Comparison of ENCODE assay signal across 22 cellular contexts in genomic region chr11:69647761-69648497, GRCh38. TPM values are rescaled to one million over a fixed set of nuclear protein-coding genes. Genes with fewer than 3 reads are reported as not detected.
DNase-seq lines count a peak whose midpoint lies in the region; FAIRE-seq and TF ChIP-seq lines count a peak whose summit lies in the region.
"Had no signal": no experiment of that assay in that cellular context is flagged by ENCODE, and none has a peak within 500 bp of the region (broad histone marks: within the 10 kb centered on the region; RNA-seq: fewer than 3 reads in every experiment).

No MANE protein-coding gene starts in this region.

- H3K27ac Mint-ChIP-seq in Caco-2 (ENCODE audit: unreplicated experiment), result peak overlapping the region; percentile 71
- peak overlapping the region; percentile 7 for H3K27ac Mint-ChIP-seq in osteocyte (ENCODE audit: unreplicated experiment)

- H3K18ac ChIP-seq in H1 (ENCODE audit: extremely low read depth, low read length), result no peak overlapping the region

- peaks cover 24 to 35% of the 10 kb centered on the region in 2 experiments for H4K20me1 ChIP-seq in H1 (replicated peaks in 1 of 2; ENCODE audit: control insufficient read depth in 1 of 2, insufficient read depth in 2 of 2, low read length in 2 of 2)

- peaks cover 1% of the 10 kb centered on the region; the same call in 1 of the 2 replicates for H3K23me2 ChIP-seq in H1 (ENCODE audit: low read depth, low read length)

- H3K4me2 ChIP-seq in H1 (ENCODE audit: insufficient read depth in 1 of 2, low read depth in 2 of 2, low read length in 2 of 2), result no peak overlapping the region

- POLR2A ChIA-PET in Caco-2 (lab: Charles Lee) (no interaction called here), H1 (lab: Charles Lee; ENCODE audit: partially characterized antibody) (interaction anchor here (0.9 to 13.2 kb wide), 6 partner anchors 8 to 57 kb away, joined by 3 to 197 read pairs (median 3); no protein-coding TSS in a partner anchor)

- no peak overlapping the region for H2BK120ac ChIP-seq in H1 (replicated peaks; ENCODE audit: low read depth, low read length)

- no peak for TF ChIP-seq CTCF in Caco-2 (IDR thresholded peaks at IDR 0.05; ENCODE audit: insufficient read depth in 1 of 2, low read depth in 1 of 2, low read length in 1 of 2, severe bottlenecking in 1 of 2, unreplicated experiment in 1 of 2)
- TF ChIP-seq CTCF in H1 (IDR thresholded peaks at IDR 0.05; ENCODE audit: control extremely low read depth in 1 of 3, insufficient read depth in 1 of 3, low read depth in 1 of 3, low read length in 3 of 3), result no peak
- no peak for TF ChIP-seq CTCF in osteocyte (IDR thresholded peaks at IDR 0.05)
- TF ChIP-seq CTCF in stomach (IDR thresholded peaks at IDR 0.05), result no peak

- H2BK12ac ChIP-seq in H1 (ENCODE audit: low read depth, low read length), result no peak overlapping the region

- H3K9ac ChIP-seq in H1 (replicated peaks in 1 of 4; ENCODE audit: extremely low read depth in 1 of 4, low read depth in 3 of 4, low read length in 3 of 4), result no peak overlapping the region; a peak in 1 of 7 replicates

- TF ChIP-seq RAD21 in H1 (IDR thresholded peaks at IDR 0.05 in 1 of 2, conservative IDR thresholded peaks at IDR 0.05 in 1 of 2; ENCODE audit: low read depth in 2 of 2, low read length in 2 of 2), result no peak

- H3K4me3 Mint-ChIP-seq in Caco-2 (ENCODE audit: unreplicated experiment) (no peak overlapping the region), osteocyte (ENCODE audit: unreplicated experiment) (no peak overlapping the region)
- H3K4me3 Mint-ChIP-seq: stimulated activated naive CD8-positive, alpha-beta T cell treated with anti-CD3 and anti-CD28 coated beads, Interleukin-15, amount 100 ng/mL, for 72 hours had no signal

- no peak for FAIRE-seq in H1 (lab: Jason Lieb, UNC)
- FAIRE-seq: HTR-8/SVneo, pancreas had no signal

- H3K36me3 ChIP-seq in Caco-2 (ENCODE audit: control insufficient read depth, insufficient read depth, low read length), result peaks cover 15% of the 10 kb centered on the region
- H3K36me3 ChIP-seq in H1 (ENCODE audit: control insufficient read depth in 2 of 4, insufficient read depth in 4 of 4, low read length in 3 of 4), result peaks cover 43 to 89% (median 64%) of the 10 kb centered on the region in 4 experiments
- H3K36me3 ChIP-seq in stomach, result peaks cover 14 to 82% (median 68%) of the 10 kb centered on the region in 4 donors
- H3K36me3 ChIP-seq: uterus had no signal

- H3K9me3 Mint-ChIP-seq in Caco-2 (ENCODE audit: unreplicated experiment) (no peaks in the 10 kb centered on the region), osteocyte (ENCODE audit: unreplicated experiment) (no peaks in the 10 kb centered on the region)
- H3K9me3 Mint-ChIP-seq: stimulated activated naive CD8-positive, alpha-beta T cell treated with anti-CD3 and anti-CD28 coated beads, Interleukin-15, amount 100 ng/mL, for 72 hours had no signal

- peak overlapping the region; percentile 74; the same call in 1 of the 2 replicates for H4K8ac ChIP-seq in H1 (ENCODE audit: extremely low read depth, insufficient read depth, low read length)

- no peak overlapping the region for H3K23ac ChIP-seq in H1 (ENCODE audit: insufficient read length)

- H3K56ac ChIP-seq in H1 (replicated peaks; ENCODE audit: insufficient read length, low read depth, low read length), result no peak overlapping the region

- TF ChIP-seq POLR2A in H1 (IDR thresholded peaks at IDR 0.05; ENCODE audit: control extremely low read depth in 1 of 2, low read depth in 2 of 2, low read length in 2 of 2), result no peak
- TF ChIP-seq POLR2A in stomach (IDR thresholded peaks at IDR 0.05), result no peak

- peaks cover 10% of the 10 kb centered on the region for H3K4me1 ChIP-seq in Caco-2
- H3K4me1 ChIP-seq in H1 (replicated peaks in 1 of 4; ENCODE audit: control insufficient read depth in 3 of 4, insufficient read depth in 4 of 4, low read length in 3 of 4), result peaks cover 0 to 9% (median 5%) of the 10 kb centered on the region in 4 experiments; a peak in 4 of 7 replicates
- H3K4me1 ChIP-seq in stomach, result peaks cover 18 to 26% (median 24%) of the 10 kb centered on the region in 4 donors

- H3K79me2 ChIP-seq in H1 (ENCODE audit: control insufficient read depth in 1 of 2, insufficient read depth in 2 of 2, low read length in 2 of 2), result peaks cover 0 to 23% of the 10 kb centered on the region in 2 experiments; a peak in 2 of 4 replicates

- no peak overlapping the region for H2BK20ac ChIP-seq in H1 (ENCODE audit: low read length)

- H3K27ac ChIP-seq in H1 (ENCODE audit: low read depth, low read length), result no peak overlapping the region
- H3K27ac ChIP-seq in stomach, result no peak overlapping the region
- H3K27ac ChIP-seq: epithelial cell of prostate, pancreas, uterus had no signal

- no peak overlapping the region for H3K14ac ChIP-seq in H1 (ENCODE audit: insufficient read length)

- no peak for TF ChIP-seq EP300 in H1 (IDR thresholded peaks at IDR 0.05; ENCODE audit: borderline replicate concordance in 1 of 2, low read depth in 2 of 2, low read length in 2 of 2)
- no peak for TF ChIP-seq EP300 in stomach (IDR thresholded peaks at IDR 0.05)

- intact Hi-C loops in Caco-2 (cut with micrococcal nuclease; ENCODE audit: unreplicated experiment), result no loop called here
- intact Hi-C loops in stomach (cut with DNase I; ENCODE audit: low total_unique reads), result loop anchor here (5.0 to 10.0 kb wide), 2 partner anchors 363 to 546 kb away; no protein-coding TSS in a partner anchor

- WGBS in H1 (ENCODE audit: extremely low coverage in 1 of 2, insufficient coverage in 1 of 2, insufficient read length in 1 of 2, insufficient replicate concordance in 2 of 2, low coverage in 1 of 2, low lambda C conversion rate in 2 of 2, missing lambda C conversion rate in 1 of 2), 2 experiments, result 93% methylated on average over 26 of the region's 28 CpGs; no CpG with 5 or more reads in 1 of the 2 experiments
- 80 to 92% (median 82%) methylated on average over 24 to 28 of the region's 28 CpGs for whole genome bisulfite sequencing in stomach, 5 donors

- H3K9me3 ChIP-seq in Caco-2 (no peaks in the 10 kb centered on the region), H1 (ENCODE audit: insufficient read depth in 2 of 2, low read depth in 1 of 2, low read length in 1 of 2) (no peaks in the 10 kb centered on the region), stomach (no peaks in the 10 kb centered on the region)
- H3K9me3 ChIP-seq: pancreas, uterus had no signal

- H3K27me3 ChIP-seq in Caco-2 (replicated peaks; ENCODE audit: control insufficient read depth, insufficient read depth, low read length) (no peaks in the 10 kb centered on the region), H1 (replicated peaks in 1 of 4; ENCODE audit: control insufficient read depth in 3 of 4, extremely low read depth in 1 of 4, insufficient read depth in 3 of 4, low read length in 3 of 4) (no peaks in the 10 kb centered on the region), stomach (peaks cover 0 to 30% (median 0%) of the 10 kb centered on the region in 3 donors)
- H3K27me3 ChIP-seq: pancreas, uterus had no signal

- CTCF ChIA-PET in Caco-2 (lab: Charles Lee) (no interaction called here), H1 (lab: Charles Lee; ENCODE audit: partially characterized antibody) (interaction anchor here (0.5 to 1.7 kb wide), 2 partner anchors 13 to 162 kb away, joined by 3 to 5 read pairs; no protein-coding TSS in a partner anchor)

- H3K27me3 Mint-ChIP-seq in Caco-2 (ENCODE audit: insufficient read depth, unreplicated experiment), result no peaks in the 10 kb centered on the region
- H3K27me3 Mint-ChIP-seq in osteocyte (ENCODE audit: unreplicated experiment), result no peaks in the 10 kb centered on the region

- no peak overlapping the region for H2AFZ ChIP-seq in H1 (ENCODE audit: low read length)

- H3K4me1 Mint-ChIP-seq in Caco-2 (ENCODE audit: low read depth, unreplicated experiment) (no peaks in the 10 kb centered on the region), osteocyte (ENCODE audit: unreplicated experiment) (peaks cover 21% of the 10 kb centered on the region)
- H3K4me1 Mint-ChIP-seq: stimulated activated naive CD8-positive, alpha-beta T cell treated with anti-CD3 and anti-CD28 coated beads, Interleukin-15, amount 100 ng/mL, for 72 hours had no signal

- no peak overlapping the region for H2AK5ac ChIP-seq in H1 (ENCODE audit: low read depth, low read length)

- no peak overlapping the region for H2BK15ac ChIP-seq in H1 (ENCODE audit: low read length)

- H4K91ac ChIP-seq in H1 (replicated peaks; ENCODE audit: insufficient read length, low read length), result no peak overlapping the region

- DNase-seq in Caco-2, result no peak
- DNase-seq in LHCN-M2 (ENCODE audit: low read depth), result peak; percentile 18
- DNase-seq in H1 (ENCODE audit: low read depth in 1 of 2, low spot score in 2 of 2), result no peak
- DNase-seq in osteocyte (ENCODE audit: extremely low spot score, unreplicated experiment), result no peak
- DNase-seq in C1 segment of cervical spinal cord (lab: John Stamatoyannopoulos, UW), result no peak
- DNase-seq in nucleus accumbens (lab: John Stamatoyannopoulos, UW), result no peak
- DNase-seq in stomach, result no peak
- no peak for DNase-seq in stimulated activated CD4-positive, alpha-beta T cell treated with anti-CD3 and anti-CD28 coated beads, Interleukin-15, amount 100 ng/mL, for 24 hours
- DNase-seq: activated CD4-positive, CD25-positive, alpha-beta regulatory T cell; activated effector memory CD4-positive, alpha-beta T cell treated with anti-CD3 and anti-CD28 coated beads, Interleukin-2, amount 50 U/mL, for 16 hours; head of caudate nucleus; MM.1S; NCI-H1930; NCI-H510A treated with DMSO at 0.1 percent for 48 hours; stimulated activated naive CD8-positive, alpha-beta T cell treated with anti-CD3 and anti-CD28 coated beads, Interleukin-15, amount 100 ng/mL, for 72 hours; uterus had no signal

- no TSS peak for BruUV-seq in Caco-2 (replicated peaks; lab: Mats Ljungman, UMichigan)

- H3K4ac ChIP-seq in H1 (replicated peaks; ENCODE audit: insufficient read length, low read depth, low read length), result no peak overlapping the region

- no peak overlapping the region for H4K5ac ChIP-seq in H1 (ENCODE audit: insufficient read length, low read depth, low read length)

- peaks cover 7% of the 10 kb centered on the region for H3K79me1 ChIP-seq in H1 (ENCODE audit: low read depth, low read length)

- H3K4me3 ChIP-seq in Caco-2 (ENCODE audit: low read depth, low read length) (no peak overlapping the region), H1 (ENCODE audit: extremely low read depth in 1 of 4, insufficient read depth in 2 of 4, low read depth in 3 of 4, low read length in 4 of 4) (no peak overlapping the region), stomach (no peak overlapping the region)
- H3K4me3 ChIP-seq: coronary artery, pancreas, uterus had no signal

- H3K36me3 Mint-ChIP-seq in Caco-2 (ENCODE audit: insufficient read depth, unreplicated experiment) (peaks cover 100% of the 10 kb centered on the region), osteocyte (ENCODE audit: unreplicated experiment) (peaks cover 32% of the 10 kb centered on the region)

- peak overlapping the region; percentile 12; the same call in 1 of the 2 replicates for H2BK5ac ChIP-seq in H1 (ENCODE audit: low read depth, low read length)

RNA-seq across cellular contexts. Expression of gene CCND1, which starts 7.0 kb away (rescaled TPM):
- total RNA-seq in Caco-2 (2022), result 288 and 331 TPM in 2 replicates
- total RNA-seq in LHCN-M2 (2014; rRNA removed), result 684 and 770 TPM in 2 replicates
- polyA plus RNA-seq in LHCN-M2 (2012), result 727 TPM
- 170 and 172 TPM in 2 replicates for total RNA-seq in H1 (2021; fragmentation: NEBNext Ultra II Directional; extraction: Animal tissue kit (Norgen Biotek cat#: 25700))
- 64.5 and 156 TPM in 2 replicates for polyA plus RNA-seq in H1 (2011; rRNA removed)
- polyA plus RNA-seq in H1 (2011; cell fraction: cytosol; rRNA removed), result 94.6 TPM
- 177 TPM for polyA plus RNA-seq in H1 (2011; cell fraction: nucleus; rRNA removed)
- polyA plus RNA-seq in H1 (2012, experiment 1 of 2), result 76.2 to 117 TPM (median 80.8 TPM) in 4 replicates
- polyA plus RNA-seq in H1 (2012, experiment 2 of 2), result 26.6 TPM
- polyA plus RNA-seq in H1 (2013, experiment 1 of 2), result 53.6 TPM
- polyA plus RNA-seq in H1 (2013, experiment 2 of 2), result 50.3 TPM
- polyA minus RNA-seq in H1 (2011; rRNA and poly(A)+ RNA removed), result 93.0 and 124 TPM in 2 replicates
- 168 TPM for polyA minus RNA-seq in H1 (2011; cell fraction: cytosol; rRNA and poly(A)+ RNA removed)
- 217 TPM for polyA minus RNA-seq in H1 (2011; cell fraction: nucleus; rRNA and poly(A)+ RNA removed)
- 180 and 183 TPM in 2 replicates for total RNA-seq in osteocyte
- 100 to 1,000 TPM in 3 of 5 donors, 10 to 100 TPM in 2; 24.1 to 293 (median 141) TPM for total RNA-seq in stomach
- polyA plus RNA-seq in stomach, result 10 to 100 TPM; 17.6 to 44.6 (median 33.7) TPM

RNA-seq across cellular contexts. Expression of gene LTO1, which starts 27.2 kb away (rescaled TPM):
- total RNA-seq in Caco-2 (2022) (49.3 and 51.3 TPM in 2 replicates), LHCN-M2 (2014; rRNA removed) (16.8 and 21.9 TPM in 2 replicates), osteocyte (18.9 and 21.4 TPM in 2 replicates), stomach (100 to 1,000 TPM in 1 of 5 donors, 10 to 100 TPM in 3, 1 to 10 TPM in 1; 2.3 to 107 (median 37.6) TPM)
- 17.9 TPM for polyA plus RNA-seq in LHCN-M2 (2012)
- total RNA-seq in H1 (2021; fragmentation: NEBNext Ultra II Directional; extraction: Animal tissue kit (Norgen Biotek cat#: 25700)), result 21.0 and 21.3 TPM in 2 replicates
- polyA plus RNA-seq in H1 (2011; rRNA removed) (15.4 and 25.5 TPM in 2 replicates), stomach (10 to 100 TPM; 14.2 to 23.1 (median 22.6) TPM)
- polyA plus RNA-seq in H1 (2011; cell fraction: cytosol; rRNA removed), result 23.2 TPM
- 27.7 TPM for polyA plus RNA-seq in H1 (2011; cell fraction: nucleus; rRNA removed)
- polyA plus RNA-seq in H1 (2012, experiment 1 of 2), result 14.4 to 21.4 TPM (median 16.7 TPM) in 4 replicates
- polyA plus RNA-seq in H1 (2012, experiment 2 of 2), result 8.5 TPM
- 13.6 TPM for polyA plus RNA-seq in H1 (2013, experiment 1 of 2)
- 12.2 TPM for polyA plus RNA-seq in H1 (2013, experiment 2 of 2)
- polyA minus RNA-seq in H1 (2011; rRNA and poly(A)+ RNA removed), result 7.5 and 11.1 TPM in 2 replicates
- 5.7 TPM for polyA minus RNA-seq in H1 (2011; cell fraction: cytosol; rRNA and poly(A)+ RNA removed)
- polyA minus RNA-seq in H1 (2011; cell fraction: nucleus; rRNA and poly(A)+ RNA removed), result 18.6 TPM

RNA-seq across cellular contexts. Expression of gene FGF19, which starts 55.9 kb away (rescaled TPM):
- 1.1 and 1.7 TPM in 2 replicates for total RNA-seq in Caco-2 (2022)
- 0.11 TPM in 1 of 2 replicates, not detected in the other for total RNA-seq in LHCN-M2 (2014; rRNA removed)
- polyA plus RNA-seq in LHCN-M2 (2012), result not detected
- total RNA-seq in H1 (2021; fragmentation: NEBNext Ultra II Directional; extraction: Animal tissue kit (Norgen Biotek cat#: 25700)), result 14.8 and 15.4 TPM in 2 replicates
- polyA plus RNA-seq in H1 (2011; rRNA removed), result 9.6 and 14.8 TPM in 2 replicates
- 10.8 TPM for polyA plus RNA-seq in H1 (2011; cell fraction: cytosol; rRNA removed)
- polyA plus RNA-seq in H1 (2011; cell fraction: nucleus; rRNA removed), result 14.7 TPM
- polyA plus RNA-seq in H1 (2012, experiment 1 of 2), result 5.4 to 6.9 TPM (median 5.7 TPM) in 4 replicates
- polyA plus RNA-seq in H1 (2012, experiment 2 of 2), result 9.2 TPM
- polyA plus RNA-seq in H1 (2013, experiment 1 of 2), result 28.8 TPM
- 34.3 TPM for polyA plus RNA-seq in H1 (2013, experiment 2 of 2)
- polyA minus RNA-seq in H1 (2011; rRNA and poly(A)+ RNA removed), result 4.9 and 9.9 TPM in 2 replicates
- polyA minus RNA-seq in H1 (2011; cell fraction: cytosol; rRNA and poly(A)+ RNA removed), result 7.6 TPM
- polyA minus RNA-seq in H1 (2011; cell fraction: nucleus; rRNA and poly(A)+ RNA removed), result 6.4 TPM
- total RNA-seq in osteocyte, result 0.13 TPM in 1 of 2 replicates, not detected in the other
- not detected for total RNA-seq in stomach
- not detected for polyA plus RNA-seq in stomach
- total RNA-seq: aorta; T-helper 1 cell treated with Interleukin-12 subunit alpha and Interleukin-12 subunit beta and Interleukin-4 antibody, amounts not matched to agents 30 ng/mL and 1 ng/mL, for 36 hours had no signal
- polyA plus RNA-seq: aorta had no signal
